In the genomic region with DNA sequence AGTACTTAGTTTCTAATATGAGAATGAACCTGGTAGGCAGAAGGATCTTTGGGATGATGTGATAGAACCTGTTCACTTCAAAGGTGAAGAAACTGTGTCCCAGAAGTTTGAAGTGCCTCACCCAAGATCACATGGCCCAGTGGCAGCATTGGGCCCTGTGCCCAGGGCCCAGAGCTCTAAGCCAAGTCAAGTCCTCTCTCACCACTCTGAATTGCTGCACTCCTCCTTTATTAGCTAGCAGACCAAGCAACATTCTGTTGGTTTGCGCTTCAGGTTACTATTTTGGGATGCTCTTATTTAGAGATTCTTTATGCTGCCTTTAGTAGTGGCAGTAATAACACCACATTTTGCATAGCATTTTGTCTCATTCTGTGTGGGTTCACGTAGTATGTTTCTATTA, we compare ENCODE assay signal across 20 cellular contexts.
"Had no signal": no experiment of that assay in that cellular context is flagged by ENCODE, and none has a peak within 500 bp of the region (broad histone marks: within the 10 kb centered on the region; RNA-seq: fewer than 3 reads in every experiment).

No MANE protein-coding gene starts in this region.

- H3K4me1 ChIP-seq: adrenal gland, foreskin keratinocyte, SJSA1 had no signal

- H3K27me3 Mint-ChIP-seq: activated CD4-positive, alpha-beta memory T cell treated with anti-CD3 and anti-CD28 coated beads, Interleukin-2, amount 10 ng/mL, durations not matched to agents 7 days and 5 days; activated naive CD4-positive, alpha-beta T cell treated with anti-CD3 and anti-CD28 coated beads, Interleukin-2, amount 50 U/mL, for 24 hours; stimulated activated naive B cell treated with anti-CD40 and anti-IgM and Interleukin-4, amounts not matched to agents 10 μg/mL and 1 μg/mL and 100 μg/mL, for 72 hours had no signal

- H3K27me3 ChIP-seq: adrenal gland, foreskin keratinocyte, SJSA1 had no signal

- DNase-seq: activated CD4-positive, alpha-beta memory T cell treated with anti-CD3 and anti-CD28 coated beads, Interleukin-2, amount 10 ng/mL, durations not matched to agents 7 days and 5 days; activated CD4-positive, alpha-beta T cell treated with anti-CD3 and anti-CD28 coated beads for 4 hours; activated effector memory CD4-positive, alpha-beta T cell treated with Interleukin-2 at 50 U/mL for 16 hours; activated T-cell treated with anti-CD3 and anti-CD28 coated beads, Interleukin-2, amount 50 U/mL, for 4 hours; adrenal gland; central memory CD4-positive, alpha-beta T cell; cortex of kidney; effector CD8-positive, alpha-beta T cell; foreskin keratinocyte; head of caudate nucleus; mesenchymal stem cell; nephron progenitor cell; stimulated activated CD4-positive, alpha-beta T cell treated with anti-CD3 and anti-CD28 coated beads, Interleukin-15, amount 100 ng/mL, for 24 hours; stimulated activated CD4-positive, alpha-beta T cell treated with anti-CD3 and anti-CD28 coated beads, Interleukin-4, amount 100 ng/mL, for 1 hour; stimulated activated naive B cell treated with anti-CD40 and anti-IgM and Interleukin-4, amounts not matched to agents 10 μg/mL and 1 μg/mL and 100 μg/mL, for 72 hours; trophoblast cell had no signal

- H3K9me3 Mint-ChIP-seq: activated CD4-positive, alpha-beta memory T cell treated with anti-CD3 and anti-CD28 coated beads, Interleukin-2, amount 10 ng/mL, durations not matched to agents 7 days and 5 days; activated naive CD4-positive, alpha-beta T cell treated with anti-CD3 and anti-CD28 coated beads, Interleukin-2, amount 50 U/mL, for 24 hours; nephron progenitor cell; WTC11 had no signal

- H3K27ac Mint-ChIP-seq: activated CD4-positive, alpha-beta memory T cell treated with anti-CD3 and anti-CD28 coated beads, Interleukin-2, amount 10 ng/mL, durations not matched to agents 7 days and 5 days; activated naive CD4-positive, alpha-beta T cell treated with anti-CD3 and anti-CD28 coated beads, Interleukin-2, amount 50 U/mL, for 24 hours; nephron progenitor cell; stimulated activated naive B cell treated with anti-CD40 and anti-IgM and Interleukin-4, amounts not matched to agents 10 μg/mL and 1 μg/mL and 100 μg/mL, for 72 hours; WTC11 had no signal

- H3K4me1 Mint-ChIP-seq: activated CD4-positive, alpha-beta memory T cell treated with anti-CD3 and anti-CD28 coated beads, Interleukin-2, amount 10 ng/mL, durations not matched to agents 7 days and 5 days; activated naive CD4-positive, alpha-beta T cell treated with anti-CD3 and anti-CD28 coated beads, Interleukin-2, amount 50 U/mL, for 24 hours; nephron progenitor cell; WTC11 had no signal

- H3K4me3 ChIP-seq: adrenal gland, SJSA1, skin epidermis had no signal

- H3K9me3 ChIP-seq: adrenal gland, SJSA1 had no signal

- H3K36me3 ChIP-seq: adrenal gland, SJSA1 had no signal

- H3K27ac ChIP-seq: adrenal gland, foreskin keratinocyte, SJSA1, skin epidermis had no signal

- H3K36me3 Mint-ChIP-seq: activated naive CD4-positive, alpha-beta T cell treated with anti-CD3 and anti-CD28 coated beads, Interleukin-2, amount 50 U/mL, for 24 hours had no signal

- ATAC-seq: activated T-cell treated with anti-CD3 and anti-CD28 coated beads, Interleukin-2, amount 50 U/mL, for 4 hours; foreskin keratinocyte; stimulated activated naive B cell treated with anti-CD40 and anti-IgM and Interleukin-4, amounts not matched to agents 10 μg/mL and 1 μg/mL and 100 μg/mL, for 72 hours; WTC11 had no signal

- H3K4me3 Mint-ChIP-seq: activated CD4-positive, alpha-beta memory T cell treated with anti-CD3 and anti-CD28 coated beads, Interleukin-2, amount 10 ng/mL, durations not matched to agents 7 days and 5 days; activated naive CD4-positive, alpha-beta T cell treated with anti-CD3 and anti-CD28 coated beads, Interleukin-2, amount 50 U/mL, for 24 hours; activated T-cell treated with anti-CD3 and anti-CD28 coated beads, Interleukin-2, amount 50 U/mL, for 4 hours; nephron progenitor cell; stimulated activated naive B cell treated with anti-CD40 and anti-IgM and Interleukin-4, amounts not matched to agents 10 μg/mL and 1 μg/mL and 100 μg/mL, for 72 hours; WTC11 had no signal
